Comparison of ENCODE assay signal across 1 cellular context in the genomic region with DNA sequence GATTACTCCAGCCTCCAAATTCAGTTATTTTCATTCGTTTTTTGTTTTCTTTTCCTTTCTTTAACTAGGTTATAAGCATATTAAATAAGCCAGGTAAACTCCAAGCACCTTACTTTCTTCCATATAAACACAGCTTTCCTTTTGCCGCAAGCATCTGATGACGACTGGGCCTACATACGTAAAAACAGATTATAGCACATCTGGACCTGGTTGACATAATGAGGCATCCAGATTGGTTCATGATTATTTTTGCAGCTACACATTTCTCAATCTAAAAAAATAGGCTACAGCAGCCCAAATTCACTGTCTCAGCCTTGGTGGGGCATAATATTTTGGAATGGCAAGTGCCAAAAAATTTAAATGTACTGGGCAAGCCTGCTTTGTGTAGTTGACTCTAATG.
TF ChIP-seq lines count a peak whose summit lies in the region.

No MANE protein-coding gene starts in this region.

TF ChIP-seq in GM12878, 131 proteins besides CTCF, POLR2A, EP300 and RAD21 (continued from another document):
- no peak for TF ChIP-seq BHLHE40 (IDR thresholded peaks at IDR 0.05; ENCODE audit: borderline replicate concordance in 1 of 2, low read depth in 2 of 2, low read length in 1 of 2)
- TF ChIP-seq NBN (IDR thresholded peaks at IDR 0.05) = no peak
- no peak for TF ChIP-seq CHD4 (IDR thresholded peaks at IDR 0.05)
- no peak for TF ChIP-seq ZNF24 (IDR thresholded peaks at IDR 0.05)
- no peak for TF ChIP-seq PML (IDR thresholded peaks at IDR 0.05; ENCODE audit: low read length)
- no peak for TF ChIP-seq NRF1 (conservative IDR thresholded peaks at IDR 0.05; ENCODE audit: low read depth, low read length)
- TF ChIP-seq RBBP5 (conservative IDR thresholded peaks at IDR 0.05) = no peak
- TF ChIP-seq SUZ12 (IDR thresholded peaks at IDR 0.05; ENCODE audit: unreplicated experiment) = no peak
- TF ChIP-seq FOS (IDR thresholded peaks at IDR 0.05; ENCODE audit: borderline replicate concordance, extremely low read depth, insufficient read length) = no peak
- TF ChIP-seq KAT2A (conservative IDR thresholded peaks at IDR 0.05; ENCODE audit: control insufficient read depth, low read depth, low read length) = no peak
- TF ChIP-seq WRNIP1 (IDR thresholded peaks at IDR 0.05; ENCODE audit: borderline replicate concordance, low read depth, low read length) = no peak
- TF ChIP-seq ETV6 (conservative IDR thresholded peaks at IDR 0.05 in 1 of 2, IDR thresholded peaks at IDR 0.05 in 1 of 2; ENCODE audit: borderline replicate concordance in 1 of 2, low read depth in 1 of 2) = no peak
- no peak for TF ChIP-seq SP1 (IDR thresholded peaks at IDR 0.05; ENCODE audit: low read depth, low read length)
- no peak for TF ChIP-seq MTA2 (IDR thresholded peaks at IDR 0.05; ENCODE audit: low read depth)
- TF ChIP-seq SIX5 (IDR thresholded peaks at IDR 0.05; ENCODE audit: low read depth, low read length, severe bottlenecking) = no peak
- no peak for TF ChIP-seq STAT3 (IDR thresholded peaks at IDR 0.05; ENCODE audit: low read depth, low read length)
- TF ChIP-seq YY1 (IDR thresholded peaks at IDR 0.05; ENCODE audit: low read depth, low read length) = no peak
